ENCODE assay signal across 8 cellular contexts in genomic region chr3:143119974-143120715, GRCh38. TPM values are rescaled to one million over a fixed set of nuclear protein-coding genes. Genes with fewer than 3 reads are reported as not detected.
A peak's percentile ranks its signal among the peaks of the same experiment; 100 is the strongest.
DNase-seq lines count a peak whose midpoint lies in the region; ATAC-seq and TF ChIP-seq lines count a peak whose summit lies in the region.

No MANE protein-coding gene starts in this region.

- peak overlapping the region; percentile 89 for H2AFZ ChIP-seq in Loucy (ENCODE audit: low read length)
- H2AFZ ChIP-seq in fibroblast of lung (ENCODE audit: low read length), result peak overlapping the region; percentile 63
- peak overlapping the region; percentile 33 for H2AFZ ChIP-seq in neural cell (ENCODE audit: low read depth, low read length)

- H3K27ac ChIP-seq in fibroblast of lung (ENCODE audit: insufficient read depth, low read length) (no peak overlapping the region), neural cell (ENCODE audit: low read length) (no peak overlapping the region)

- H3K4me3 ChIP-seq in Loucy (ENCODE audit: low read length, poor library complexity, severe bottlenecking), result peak overlapping the region; percentile 82
- peak overlapping the region; percentile 35 to 82 (median 63) for H3K4me3 ChIP-seq in fibroblast of lung (replicated peaks in 1 of 4; ENCODE audit: control extremely low read depth in 1 of 4, insufficient read depth in 1 of 4, low read depth in 3 of 4, low read length in 4 of 4)
- H3K4me3 ChIP-seq in neural cell (ENCODE audit: low read length), result peak overlapping the region; percentile 95

- TF ChIP-seq CTCF in Loucy (conservative IDR thresholded peaks at IDR 0.05; ENCODE audit: low read length) (peak; percentile 20; the same call in 1 of the 2 replicates), fibroblast of lung (conservative IDR thresholded peaks at IDR 0.05 in 1 of 2, IDR thresholded peaks at IDR 0.05 in 1 of 2; ENCODE audit: low read depth in 1 of 2, low read length in 2 of 2) (no peak), neural cell (IDR thresholded peaks at IDR 0.05; ENCODE audit: poor library complexity, severe bottlenecking) (peak; percentile 18)

- no peaks in the 10 kb centered on the region for H3K36me3 ChIP-seq in Loucy (ENCODE audit: insufficient read depth, low read length)
- H3K36me3 ChIP-seq in fibroblast of lung (ENCODE audit: control insufficient read depth, insufficient read depth, low read length), result no peaks in the 10 kb centered on the region
- no peaks in the 10 kb centered on the region for H3K36me3 ChIP-seq in neural cell (ENCODE audit: insufficient read depth, low read length)

- H3K4me1 ChIP-seq in Loucy (ENCODE audit: insufficient read depth, low read length, poor library complexity, severe bottlenecking), result peaks cover 7% of the 10 kb centered on the region
- no peaks in the 10 kb centered on the region for H3K4me1 ChIP-seq in fibroblast of lung (ENCODE audit: control insufficient read depth, extremely low read depth, insufficient read depth, low read length)

- TF ChIP-seq RAD21 in neural cell (conservative IDR thresholded peaks at IDR 0.05), result peak; percentile 48

- H3K27me3 ChIP-seq in Loucy (ENCODE audit: insufficient read depth, low read length, poor library complexity, severe bottlenecking) (no peaks in the 10 kb centered on the region), fibroblast of lung (ENCODE audit: control insufficient read depth, insufficient read depth, low read length) (no peaks in the 10 kb centered on the region), neural cell (ENCODE audit: insufficient read depth, low read depth, low read length) (peaks cover 30% of the 10 kb centered on the region)

- peak; percentile 36 for DNase-seq in EH (ENCODE audit: low read depth)
- DNase-seq in activated CD8-positive, alpha-beta memory T cell treated with anti-CD3 and anti-CD28 coated beads, Interleukin-2, amount 50 U/mL, for 48 hours, result peak; percentile 72
- peak; percentile 20 to 38 for DNase-seq in fibroblast of lung (ENCODE audit: low read depth in 2 of 2)
- peak; percentile 49 for DNase-seq in ureter (ENCODE audit: low spot score)
- DNase-seq in KG1 (lab: John Stamatoyannopoulos, UW), result no peak

- H3K4me2 ChIP-seq in Loucy (ENCODE audit: low read depth, low read length, poor library complexity, severe bottlenecking) (peak overlapping the region; percentile 69), fibroblast of lung (ENCODE audit: extremely low read depth, insufficient read depth, low read length) (peak overlapping the region; percentile 21), neural cell (ENCODE audit: low read length) (peak overlapping the region; percentile 62)

- H3K9me3 ChIP-seq in Loucy (ENCODE audit: insufficient read depth, low read depth, low read length), result no peaks in the 10 kb centered on the region
- H3K9me3 ChIP-seq in fibroblast of lung (ENCODE audit: control insufficient read depth, insufficient read depth, low read depth, low read length), result no peaks in the 10 kb centered on the region
- no peaks in the 10 kb centered on the region for H3K9me3 ChIP-seq in neural cell (ENCODE audit: low read length)

- ATAC-seq in GM21723 (IDR thresholded peaks at IDR 0.05; ENCODE audit: unreplicated experiment), result peak; percentile 9

- H3K9me2 ChIP-seq in Loucy (replicated peaks; ENCODE audit: low read depth, low read length) (no peaks in the 10 kb centered on the region), neural cell (ENCODE audit: insufficient read depth, low read length) (no peaks in the 10 kb centered on the region)

- H3K79me2 ChIP-seq in Loucy (ENCODE audit: insufficient read depth, low read length) (no peaks in the 10 kb centered on the region), fibroblast of lung (ENCODE audit: control insufficient read depth, insufficient read depth, low read length) (no peaks in the 10 kb centered on the region), neural cell (replicated peaks; ENCODE audit: insufficient read depth, low read length) (no peaks in the 10 kb centered on the region)

- no peak for TF ChIP-seq EP300 in neural cell (conservative IDR thresholded peaks at IDR 0.05; ENCODE audit: poor library complexity, severe bottlenecking)

- H3K9ac ChIP-seq in Loucy (ENCODE audit: low read depth, low read length, poor library complexity, severe bottlenecking) (peak overlapping the region; percentile 78), fibroblast of lung (ENCODE audit: insufficient read depth, low read length) (peak overlapping the region; percentile 33), neural cell (ENCODE audit: low read length) (peak overlapping the region; percentile 64)

- H4K20me1 ChIP-seq in Loucy (ENCODE audit: insufficient read depth, low read length, poor library complexity, severe bottlenecking) (no peaks in the 10 kb centered on the region), fibroblast of lung (ENCODE audit: control insufficient read depth, extremely low read depth, insufficient read depth, low read length) (no peaks in the 10 kb centered on the region), neural cell (ENCODE audit: insufficient read depth) (no peaks in the 10 kb centered on the region)

- H3F3A ChIP-seq in Loucy (ENCODE audit: low read depth), result peaks cover 5% of the 10 kb centered on the region; the same call in 1 of the 2 replicates
- H3F3A ChIP-seq in neural cell (ENCODE audit: insufficient read depth, low read length, poor library complexity, severe bottlenecking), result no peaks in the 10 kb centered on the region

TF ChIP-seq in neural cell, 6 proteins besides CTCF, POLR2A, EP300 and RAD21:
- peak; percentile 16 for TF ChIP-seq MXI1 (conservative IDR thresholded peaks at IDR 0.05; ENCODE audit: poor library complexity, severe bottlenecking)
- TF ChIP-seq TAF1 (IDR thresholded peaks at IDR 0.05; ENCODE audit: low read depth), result peak; percentile 42
- no peak for TF ChIP-seq SMC3 (conservative IDR thresholded peaks at IDR 0.05; ENCODE audit: poor library complexity)

RNA-seq across cellular contexts. Expression of gene CHST2, which starts 0.6 kb away (rescaled TPM):
- 2.6 and 3.9 TPM in 2 replicates for total RNA-seq in fibroblast of lung
- 1.1 and 1.8 TPM in 2 replicates for polyA plus RNA-seq in fibroblast of lung
- polyA plus RNA-seq in fibroblast of lung (2012), result 2.4 and 4.5 TPM in 2 replicates
- polyA minus RNA-seq in fibroblast of lung (ENCODE audit: low replicate concordance), result 1.5 and 2.0 TPM in 2 replicates
- 5.0 and 7.7 TPM in 2 replicates for polyA plus RNA-seq in neural cell
- 9.0 and 9.5 TPM in 2 replicates for polyA minus RNA-seq in neural cell
- total RNA-seq in ureter, result 8.1 TPM

Comparison
In these comparisons a context has a peak if more than half of its experiments do, and no peak if none do; other contexts are left out.
1. H2AFZ ChIP-seq: peak in every context shown above with its lines; median percentile 89 in Loucy; 63 in fibroblast of lung; 33 in neural cell.
2. CTCF ChIP-seq: peak in Loucy (single experiment) and neural cell (single experiment); none in fibroblast of lung (0 of 2).
3. Peak in every context shown above with its lines, with median percentiles within 50 percentile points of each other: H3K4me2 ChIP-seq, H3K4me3 ChIP-seq and H3K9ac ChIP-seq.